In genomic region chr7:44348851-44349781, GRCh38 we compare ENCODE assay signal across 20 cellular contexts. TPM values are rescaled to one million over a fixed set of nuclear protein-coding genes. Genes with fewer than 3 reads are reported as not detected.
DNase-seq lines count a peak whose midpoint lies in the region; ATAC-seq and TF ChIP-seq lines count a peak whose summit lies in the region.
"Had no signal": no experiment of that assay in that cellular context is flagged by ENCODE, and none has a peak within 500 bp of the region (broad histone marks: within the 10 kb centered on the region; RNA-seq: fewer than 3 reads in every experiment).

No MANE protein-coding gene starts in this region.

- H3K27ac Mint-ChIP-seq in T-helper 17 cell = no peak overlapping the region
- H3K27ac Mint-ChIP-seq: activated B cell treated with CpG ODN at 0.5 μM for 24 hours; activated T-helper 17 cell treated with anti-CD3 and anti-CD28 coated beads, Interleukin-2, amount 50 U/mL, for 72 hours had no signal

- H3K36me3 ChIP-seq in HEK293 (ENCODE audit: control insufficient read depth in 2 of 2, insufficient read depth in 1 of 2, low read length in 2 of 2) (no peaks in the 10 kb centered on the region), gastrocnemius medialis (no peaks in the 10 kb centered on the region)
- H3K36me3 ChIP-seq: thoracic aorta had no signal

- H3K27me3 Mint-ChIP-seq in T-helper 17 cell = peaks cover 36% of the 10 kb centered on the region

- H3K27ac ChIP-seq in HEK293 (ENCODE audit: extremely low read depth, low read depth, low read length) = no peak overlapping the region
- no peak overlapping the region for H3K27ac ChIP-seq in gastrocnemius medialis
- H3K27ac ChIP-seq: thoracic aorta had no signal

- H3K36me3 Mint-ChIP-seq in T-helper 17 cell (ENCODE audit: low read depth) = no peaks in the 10 kb centered on the region

- intact Hi-C loops in left ventricle myocardium superior (cut with micrococcal nuclease) = no loop called here
- intact Hi-C loops in gastrocnemius medialis (cut with DNase I; ENCODE audit: low total_unique reads) = no loop called here

- TF ChIP-seq CTCF in HEK293 (tag by site-specific recombination; IDR thresholded peaks at IDR 0.05) (no peak), gastrocnemius medialis (IDR thresholded peaks at IDR 0.05 in 4 of 5, conservative IDR thresholded peaks at IDR 0.05 in 1 of 5) (no peak)

- H3K4me1 Mint-ChIP-seq in T-helper 17 cell = no peaks in the 10 kb centered on the region
- H3K4me1 Mint-ChIP-seq: activated B cell treated with CpG ODN at 0.5 μM for 24 hours; activated T-helper 17 cell treated with anti-CD3 and anti-CD28 coated beads, Interleukin-2, amount 50 U/mL, for 72 hours had no signal

- no peaks in the 10 kb centered on the region for H3K4me1 ChIP-seq in HEK293 (ENCODE audit: control insufficient read depth, insufficient read depth, low read length)
- H3K4me1 ChIP-seq in gastrocnemius medialis = peaks cover 13 to 17% of the 10 kb centered on the region in 2 donors

- H3K9me3 ChIP-seq in HEK293 (ENCODE audit: control insufficient read depth, insufficient read depth, low read depth, low read length) (no peaks in the 10 kb centered on the region), gastrocnemius medialis (no peaks in the 10 kb centered on the region), T-helper 17 cell (ENCODE audit: control insufficient read depth, low read length, poor library complexity, severe bottlenecking) (no peaks in the 10 kb centered on the region)
- H3K9me3 ChIP-seq: thoracic aorta had no signal

- DNase-seq in SW480 (ENCODE audit: low spot score) = peak; percentile 23
- no peak for DNase-seq in left ventricle myocardium superior
- no peak for DNase-seq in gastrocnemius medialis
- no peak for DNase-seq in activated gamma-delta T cell treated with Interleukin-2 at 50 U/mL for 16 hours
- DNase-seq in T-helper 17 cell = no peak
- DNase-seq in H4 (ENCODE audit: low spot score) = no peak
- DNase-seq: activated B cell treated with CpG ODN at 0.5 μM for 24 hours; activated CD8-positive, alpha-beta memory T cell treated with anti-CD3 and anti-CD28 coated beads for 24 hours; amniotic stem cell; DMS79; kidney; NCI-H1048; NCI-H2081; NCI-H526 treated with DMSO at 0.1 percent for 48 hours; small intestine had no signal

- no peak for TF ChIP-seq POLR2A in gastrocnemius medialis (IDR thresholded peaks at IDR 0.05)

- POLR2A ChIA-PET in HEK293 (lab: Yijun Ruan, JAX) = no interaction called here

- in situ Hi-C loops in gastrocnemius medialis (cut with MboI; ENCODE audit: low sequenced_read_pairs in 4 of 4) = no loop called here

- H3K4me3 Mint-ChIP-seq in T-helper 17 cell = no peak overlapping the region
- H3K4me3 Mint-ChIP-seq: activated B cell treated with CpG ODN at 0.5 μM for 24 hours; activated T-helper 17 cell treated with anti-CD3 and anti-CD28 coated beads, Interleukin-2, amount 50 U/mL, for 72 hours had no signal

- CTCF ChIA-PET in HEK293 (lab: Yijun Ruan, JAX) = interaction anchor here (0.6 to 0.9 kb wide), 4 partner anchors 21 to 370 kb away, joined by 3 to 6 read pairs (median 3); no protein-coding TSS in a partner anchor

- ATAC-seq in left ventricle myocardium superior (peak; percentile 59), gastrocnemius medialis (peak; percentile 49 to 54), T-helper 17 cell (no peak)

- H3K27me3 ChIP-seq in gastrocnemius medialis = no peaks in the 10 kb centered on the region

- H3K4me3 ChIP-seq in HEK293 (ENCODE audit: low read depth, low read length) (no peak overlapping the region), gastrocnemius medialis (no peak overlapping the region)
- H3K4me3 ChIP-seq: thoracic aorta had no signal

TF ChIP-seq in HEK293, 187 proteins besides CTCF, POLR2A, EP300 and RAD21:
- no peak for TF ChIP-seq ZBTB48 (tag by site-specific recombination; IDR thresholded peaks at IDR 0.05)
- no peak for TF ChIP-seq ZNF704 (tag by site-specific recombination; IDR thresholded peaks at IDR 0.05)
- no peak for TF ChIP-seq ZNF677 (tag by site-specific recombination; IDR thresholded peaks at IDR 0.05)
- 0 out of 2 replicates have a peak, but pooled peaks have one; percentile 15 for TF ChIP-seq ZNF341 (tag by site-specific recombination; IDR thresholded peaks at IDR 0.05; ENCODE audit: low read depth)

RNA-seq across cellular contexts. Expression of gene CAMK2B, which starts 23.7 kb away (rescaled TPM):
- total RNA-seq in left ventricle myocardium superior (98.4 TPM), gastrocnemius medialis (10 to 100 TPM; 35.3 to 64.8 (median 46.0) TPM), T-helper 17 cell (under 1 TPM in 1 of 2 donors, not detected in 1; 0.31 TPM)
- total RNA-seq in H4 (2014; rRNA removed; shearing (Covaris generic)) = 0.06 TPM in 1 of 2 replicates, not detected in the other
- total RNA-seq: osteoblast; T-helper 1 cell treated with Interleukin-12 subunit alpha and Interleukin-12 subunit beta and Interleukin-4 antibody, amounts not matched to agents 30 ng/mL and 1 ng/mL, for 36 hours had no signal

Comparison
In these comparisons a context has a peak if more than half of its experiments do, and no peak if none do; other contexts are left out.
1. RNA of gene CAMK2B, which starts 23.7 kb away (total RNA-seq): 98.4 TPM in left ventricle myocardium superior (single experiment) and 35.3 to 64.8 TPM in gastrocnemius medialis; 0.31 TPM in T-helper 17 cell and 0.06 TPM in H4; every median in the first group is over 10 times any median in the second.